22 cellular contexts compared by ENCODE assay signal in genomic region chr3:110248666-110249065, GRCh38.
A peak's percentile ranks its signal among the peaks of the same experiment; 100 is the strongest.
DNase-seq lines count a peak whose midpoint lies in the region; ATAC-seq and TF ChIP-seq lines count a peak whose summit lies in the region.
"Had no signal": no experiment of that assay in that cellular context is flagged by ENCODE, and none has a peak within 500 bp of the region (broad histone marks: within the 10 kb centered on the region; RNA-seq: fewer than 3 reads in every experiment).

No MANE protein-coding gene starts in this region.

- H3K36me3 ChIP-seq in SK-N-SH (replicated peaks in 1 of 2; ENCODE audit: control insufficient read depth in 1 of 2, insufficient read depth in 2 of 2, low read length in 1 of 2) (no peaks in the 10 kb centered on the region), smooth muscle cell (ENCODE audit: low read depth) (no peaks in the 10 kb centered on the region)
- H3K36me3 ChIP-seq: BE2C, SJCRH30 had no signal

- CTCF ChIA-PET in SK-N-SH (lab: Yijun Ruan, JAX) = no interaction called here

- no peak for ATAC-seq in SK-N-SH treated with all-trans-retinoic acid at 6 μM for 48 hours
- no peak for ATAC-seq in GM19328 (IDR thresholded peaks at IDR 0.05; ENCODE audit: unreplicated experiment)
- ATAC-seq: Panc1 had no signal

- H3K9me2 ChIP-seq in SK-N-SH = no peaks in the 10 kb centered on the region

- TF ChIP-seq EP300 in SK-N-SH (IDR thresholded peaks at IDR 0.05; ENCODE audit: borderline replicate concordance in 1 of 2, low read depth in 1 of 2, low read length in 1 of 2) = no peak

- no peaks in the 10 kb centered on the region for H3F3A ChIP-seq in SK-N-SH (replicated peaks; ENCODE audit: insufficient read depth)
- no peaks in the 10 kb centered on the region for H3F3A ChIP-seq in smooth muscle cell (ENCODE audit: low read depth)

- H3K27ac ChIP-seq in SK-N-SH (ENCODE audit: low read depth in 2 of 2, low read length in 1 of 2) (no peak overlapping the region), smooth muscle cell (ENCODE audit: low read depth) (no peak overlapping the region)
- H3K27ac ChIP-seq: 22Rv1, SJCRH30 had no signal

- no peaks in the 10 kb centered on the region for H3K27me3 ChIP-seq in SK-N-SH (ENCODE audit: insufficient read depth)
- H3K27me3 ChIP-seq in smooth muscle cell (ENCODE audit: low read depth) = no peaks in the 10 kb centered on the region
- H3K27me3 ChIP-seq: BE2C, SJCRH30 had no signal

- H3K9me3 ChIP-seq in SK-N-SH (no peaks in the 10 kb centered on the region), smooth muscle cell (replicated peaks; ENCODE audit: low read depth) (no peaks in the 10 kb centered on the region)
- H3K9me3 ChIP-seq: BE2C, Caco-2, SJCRH30 had no signal

- H2AFZ ChIP-seq in SK-N-SH (ENCODE audit: low read depth) = peak overlapping the region; percentile 57; the same call in 1 of the 2 replicates
- peak overlapping the region; percentile 24 for H2AFZ ChIP-seq in smooth muscle cell (ENCODE audit: low read depth)

- H3K9ac ChIP-seq in SK-N-SH (no peak overlapping the region), smooth muscle cell (ENCODE audit: low read depth) (no peak overlapping the region)

- H3K4me3 ChIP-seq in SK-N-SH (ENCODE audit: low read depth in 2 of 2, low read length in 1 of 2) = no peak overlapping the region
- H3K4me3 ChIP-seq in fibroblast of pulmonary artery (replicated peaks; ENCODE audit: low read depth, low read length) = no peak overlapping the region
- H3K4me3 ChIP-seq in smooth muscle cell = no peak overlapping the region
- H3K4me3 ChIP-seq: SJCRH30 had no signal

- POLR2A ChIA-PET in SK-N-SH (lab: Yijun Ruan, JAX) = no interaction called here

- no peak overlapping the region for H3K4me2 ChIP-seq in SK-N-SH
- no peak overlapping the region for H3K4me2 ChIP-seq in smooth muscle cell

- H4K20me1 ChIP-seq in SK-N-SH (ENCODE audit: insufficient read depth) (no peaks in the 10 kb centered on the region), smooth muscle cell (ENCODE audit: low read depth) (no peaks in the 10 kb centered on the region)

- 83% methylated on average over 1 of the region's 1 CpG for WGBS in SK-N-SH (ENCODE audit: low lambda C conversion rate)
- WGBS in smooth muscle cell (ENCODE audit: low lambda C conversion rate) = 86% methylated on average over 1 of the region's 1 CpG

- no peaks in the 10 kb centered on the region for H3K79me2 ChIP-seq in SK-N-SH (ENCODE audit: insufficient read depth)
- H3K79me2 ChIP-seq in smooth muscle cell (ENCODE audit: low read depth) = no peaks in the 10 kb centered on the region

- H3K4me1 ChIP-seq in SK-N-SH (ENCODE audit: control insufficient read depth in 1 of 2, insufficient read depth in 2 of 2, low read depth in 1 of 2, low read length in 1 of 2) (no peaks in the 10 kb centered on the region), smooth muscle cell (ENCODE audit: low read depth) (no peaks in the 10 kb centered on the region)
- H3K4me1 ChIP-seq: BE2C, Caco-2, SJCRH30 had no signal

- no peak for TF ChIP-seq RAD21 in SK-N-SH (IDR thresholded peaks at IDR 0.05; ENCODE audit: low read length)

- no peak for DNase-seq in SK-N-SH
- peak; percentile 12 for DNase-seq in brain pericyte (ENCODE audit: low read depth, low spot score)
- peak; percentile 11 for DNase-seq in fibroblast of pulmonary artery (ENCODE audit: low read depth)
- no peak for DNase-seq in smooth muscle cell (lab: John Stamatoyannopoulos, UW; ENCODE audit: unreplicated experiment)
- DNase-seq in kidney glomerular epithelial cell (lab: John Stamatoyannopoulos, UW) = no peak
- no peak for DNase-seq in stimulated activated CD8-positive, alpha-beta memory T cell treated with anti-CD3 and anti-CD28 coated beads, Interleukin-4, amount 100 ng/mL, for 48 hours
- DNase-seq: BE2C; Caco-2; CD4-positive, alpha-beta T cell; GF-D8; H7; Karpas-422; NCI-H1092 treated with DMSO at 0.1 percent for 48 hours; NCI-H146; NCI-H2029 treated with DMSO at 0.1 percent for 48 hours; NCI-H2171; NCI-H526 treated with DMSO at 0.1 percent for 48 hours; SJCRH30 had no signal

- no peak for TF ChIP-seq CTCF in SK-N-SH (IDR thresholded peaks at IDR 0.05)
- TF ChIP-seq CTCF in fibroblast of pulmonary artery (IDR thresholded peaks at IDR 0.05; ENCODE audit: low read length, missing control alignments) = no peak
- no peak for TF ChIP-seq CTCF in smooth muscle cell (IDR thresholded peaks at IDR 0.05; ENCODE audit: borderline replicate concordance, insufficient read depth, poor library complexity, severe bottlenecking)

TF ChIP-seq in SK-N-SH, 30 proteins besides CTCF, POLR2A, EP300 and RAD21 (continues in another document):
- TF ChIP-seq FOXJ3 (CRISPR knock-in tag; IDR thresholded peaks at IDR 0.05) = no peak
- no peak for TF ChIP-seq JUND (IDR thresholded peaks at IDR 0.05)
- no peak for TF ChIP-seq ZBTB33 (IDR thresholded peaks at IDR 0.05; ENCODE audit: borderline replicate concordance, low read depth)
- TF ChIP-seq, protein P1, sequence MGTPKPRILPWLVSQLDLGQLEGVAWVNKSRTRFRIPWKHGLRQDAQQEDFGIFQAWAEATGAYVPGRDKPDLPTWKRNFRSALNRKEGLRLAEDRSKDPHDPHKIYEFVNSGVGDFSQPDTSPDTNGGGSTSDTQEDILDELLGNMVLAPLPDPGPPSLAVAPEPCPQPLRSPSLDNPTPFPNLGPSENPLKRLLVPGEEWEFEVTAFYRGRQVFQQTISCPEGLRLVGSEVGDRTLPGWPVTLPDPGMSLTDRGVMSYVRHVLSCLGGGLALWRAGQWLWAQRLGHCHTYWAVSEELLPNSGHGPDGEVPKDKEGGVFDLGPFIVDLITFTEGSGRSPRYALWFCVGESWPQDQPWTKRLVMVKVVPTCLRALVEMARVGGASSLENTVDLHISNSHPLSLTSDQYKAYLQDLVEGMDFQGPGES (IDR thresholded peaks at IDR 0.05; ENCODE audit: low read depth, low read length) = no peak
- no peak for TF ChIP-seq EZH2phosphoT487 (IDR thresholded peaks at IDR 0.05; ENCODE audit: borderline replicate concordance, low read depth)
- no peak for TF ChIP-seq GATA2 (CRISPR knock-in tag; IDR thresholded peaks at IDR 0.05)
- TF ChIP-seq NFIC (IDR thresholded peaks at IDR 0.05; ENCODE audit: borderline replicate concordance) = no peak

TF ChIP-seq in SK-N-SH treated with all-trans-retinoic acid at 6 μM for 48 hours, 23 proteins besides CTCF, POLR2A, EP300 and RAD21:
- TF ChIP-seq ZFP3 (CRISPR knock-in tag; IDR thresholded peaks at IDR 0.05) (no peak), ISL1 (CRISPR knock-in tag; IDR thresholded peaks at IDR 0.05) (no peak), OSR1 (CRISPR knock-in tag; IDR thresholded peaks at IDR 0.05) (no peak), GLIS3 (CRISPR knock-in tag; IDR thresholded peaks at IDR 0.05) (no peak), TOX (CRISPR knock-in tag; IDR thresholded peaks at IDR 0.05; ENCODE audit: borderline replicate concordance) (no peak), ESRRG (CRISPR knock-in tag; IDR thresholded peaks at IDR 0.05) (no peak), SNAI2 (CRISPR knock-in tag; IDR thresholded peaks at IDR 0.05) (no peak), CSRNP3 (CRISPR knock-in tag; IDR thresholded peaks at IDR 0.05) (no peak), TCF4 (CRISPR knock-in tag; IDR thresholded peaks at IDR 0.05; ENCODE audit: borderline replicate concordance) (no peak)
- TF ChIP-seq, protein P2, sequence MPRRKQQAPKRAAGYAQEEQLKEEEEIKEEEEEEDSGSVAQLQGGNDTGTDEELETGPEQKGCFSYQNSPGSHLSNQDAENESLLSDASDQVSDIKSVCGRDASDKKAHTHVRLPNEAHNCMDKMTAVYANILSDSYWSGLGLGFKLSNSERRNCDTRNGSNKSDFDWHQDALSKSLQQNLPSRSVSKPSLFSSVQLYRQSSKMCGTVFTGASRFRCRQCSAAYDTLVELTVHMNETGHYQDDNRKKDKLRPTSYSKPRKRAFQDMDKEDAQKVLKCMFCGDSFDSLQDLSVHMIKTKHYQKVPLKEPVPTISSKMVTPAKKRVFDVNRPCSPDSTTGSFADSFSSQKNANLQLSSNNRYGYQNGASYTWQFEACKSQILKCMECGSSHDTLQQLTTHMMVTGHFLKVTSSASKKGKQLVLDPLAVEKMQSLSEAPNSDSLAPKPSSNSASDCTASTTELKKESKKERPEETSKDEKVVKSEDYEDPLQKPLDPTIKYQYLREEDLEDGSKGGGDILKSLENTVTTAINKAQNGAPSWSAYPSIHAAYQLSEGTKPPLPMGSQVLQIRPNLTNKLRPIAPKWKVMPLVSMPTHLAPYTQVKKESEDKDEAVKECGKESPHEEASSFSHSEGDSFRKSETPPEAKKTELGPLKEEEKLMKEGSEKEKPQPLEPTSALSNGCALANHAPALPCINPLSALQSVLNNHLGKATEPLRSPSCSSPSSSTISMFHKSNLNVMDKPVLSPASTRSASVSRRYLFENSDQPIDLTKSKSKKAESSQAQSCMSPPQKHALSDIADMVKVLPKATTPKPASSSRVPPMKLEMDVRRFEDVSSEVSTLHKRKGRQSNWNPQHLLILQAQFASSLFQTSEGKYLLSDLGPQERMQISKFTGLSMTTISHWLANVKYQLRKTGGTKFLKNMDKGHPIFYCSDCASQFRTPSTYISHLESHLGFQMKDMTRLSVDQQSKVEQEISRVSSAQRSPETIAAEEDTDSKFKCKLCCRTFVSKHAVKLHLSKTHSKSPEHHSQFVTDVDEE (CRISPR knock-in tag; IDR thresholded peaks at IDR 0.05) = no peak
- TF ChIP-seq, protein P3, sequence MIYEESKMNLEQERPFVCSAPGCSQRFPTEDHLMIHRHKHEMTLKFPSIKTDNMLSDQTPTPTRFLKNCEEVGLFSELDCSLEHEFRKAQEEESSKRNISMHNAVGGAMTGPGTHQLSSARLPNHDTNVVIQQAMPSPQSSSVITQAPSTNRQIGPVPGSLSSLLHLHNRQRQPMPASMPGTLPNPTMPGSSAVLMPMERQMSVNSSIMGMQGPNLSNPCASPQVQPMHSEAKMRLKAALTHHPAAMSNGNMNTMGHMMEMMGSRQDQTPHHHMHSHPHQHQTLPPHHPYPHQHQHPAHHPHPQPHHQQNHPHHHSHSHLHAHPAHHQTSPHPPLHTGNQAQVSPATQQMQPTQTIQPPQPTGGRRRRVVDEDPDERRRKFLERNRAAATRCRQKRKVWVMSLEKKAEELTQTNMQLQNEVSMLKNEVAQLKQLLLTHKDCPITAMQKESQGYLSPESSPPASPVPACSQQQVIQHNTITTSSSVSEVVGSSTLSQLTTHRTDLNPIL (CRISPR knock-in tag; IDR thresholded peaks at IDR 0.05; ENCODE audit: low read depth) = no peak

Comparison
In these comparisons a context has a peak if more than half of its experiments do, and no peak if none do; other contexts are left out.
1. DNase-seq: peak in brain pericyte (single experiment) and fibroblast of pulmonary artery (single experiment); none in SK-N-SH (single experiment), smooth muscle cell (single experiment), kidney glomerular epithelial cell (single experiment) and stimulated activated CD8-positive, alpha-beta memory T cell treated with anti-CD3 and anti-CD28 coated beads, Interleukin-4, amount 100 ng/mL, for 48 hours (single experiment).